9 cellular contexts compared by ENCODE assay signal in the genomic region with DNA sequence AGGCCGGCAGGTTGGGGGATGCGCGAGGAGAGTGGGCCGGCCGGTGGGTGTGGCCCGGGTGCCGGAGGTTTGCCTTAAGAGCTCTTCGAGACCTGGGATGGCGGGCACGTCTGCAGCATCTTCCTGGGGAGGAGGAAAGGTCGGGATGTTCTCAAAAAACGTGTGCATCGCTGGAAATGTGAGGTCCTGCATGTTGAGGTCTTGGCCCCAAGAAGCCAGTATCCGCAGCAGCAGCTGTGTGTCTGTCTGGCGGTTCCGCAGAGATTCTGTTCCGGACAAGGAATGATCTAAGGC. TPM values are rescaled to one million over a fixed set of nuclear protein-coding genes. Genes with fewer than 3 reads are reported as not detected.
DNase-seq lines count a peak whose midpoint lies in the region; ATAC-seq and TF ChIP-seq lines count a peak whose summit lies in the region.
"Had no signal": no experiment of that assay in that cellular context is flagged by ENCODE, and none has a peak within 500 bp of the region (broad histone marks: within the 10 kb centered on the region; RNA-seq: fewer than 3 reads in every experiment).

No MANE protein-coding gene starts in this region.

- no peak overlapping the region for H3K27ac Mint-ChIP-seq in Caco-2 (ENCODE audit: unreplicated experiment)

- H3K27ac ChIP-seq in esophagus muscularis mucosa (replicated peaks in 1 of 4): peak overlapping the region; percentile 92 to 97 (median 96)
- H3K27ac ChIP-seq in prostate gland: peak overlapping the region; percentile 67 to 85
- H3K27ac ChIP-seq in foreskin keratinocyte: no peak overlapping the region
- H3K27ac ChIP-seq: SK-N-MC had no signal

- H3K36me3 Mint-ChIP-seq in Caco-2 (ENCODE audit: insufficient read depth, unreplicated experiment): peaks cover 6% of the 10 kb centered on the region

- CTCF ChIA-PET in Caco-2 (lab: Charles Lee): no interaction called here

- BruUV-seq in Caco-2 (replicated peaks; lab: Mats Ljungman, UMichigan): no TSS peak

- TF ChIP-seq EP300 in esophagus muscularis mucosa (IDR thresholded peaks at IDR 0.05): no peak

- H3K9me3 ChIP-seq in Caco-2 (no peaks in the 10 kb centered on the region), esophagus muscularis mucosa (no peaks in the 10 kb centered on the region), prostate gland (no peaks in the 10 kb centered on the region)

- no peaks in the 10 kb centered on the region for H3K9me3 Mint-ChIP-seq in Caco-2 (ENCODE audit: unreplicated experiment)

- H3K27me3 ChIP-seq in Caco-2 (replicated peaks; ENCODE audit: control insufficient read depth, insufficient read depth, low read length) (no peaks in the 10 kb centered on the region; the same call in 1 of the 2 replicates), esophagus muscularis mucosa (no peaks in the 10 kb centered on the region), prostate gland (replicated peaks; ENCODE audit: insufficient read depth) (no peaks in the 10 kb centered on the region), foreskin keratinocyte (peaks cover 60% of the 10 kb centered on the region)

- TF ChIP-seq POLR2A in esophagus muscularis mucosa (IDR thresholded peaks at IDR 0.05; ENCODE audit: low read depth): no peak
- no peak for TF ChIP-seq POLR2A in prostate gland (IDR thresholded peaks at IDR 0.05)

- WGBS in esophagus muscularis mucosa: 2% methylated on average over 13 of the region's 17 CpGs
- 1% methylated on average over 17 of the region's 17 CpGs for WGBS in prostate gland

- no peak overlapping the region for H3K4me3 ChIP-seq in Caco-2 (ENCODE audit: low read depth, low read length)
- H3K4me3 ChIP-seq in esophagus muscularis mucosa: peak overlapping the region; percentile 76 to 88 (median 79)
- peak overlapping the region; percentile 45 to 51 for H3K4me3 ChIP-seq in prostate gland
- H3K4me3 ChIP-seq: SK-N-MC had no signal

- H3K36me3 ChIP-seq in Caco-2 (ENCODE audit: control insufficient read depth, insufficient read depth, low read length): no peaks in the 10 kb centered on the region
- H3K36me3 ChIP-seq in esophagus muscularis mucosa: no peaks in the 10 kb centered on the region
- H3K36me3 ChIP-seq in prostate gland: no peaks in the 10 kb centered on the region

- POLR2A ChIA-PET in Caco-2 (lab: Charles Lee): no interaction called here

- TF ChIP-seq CTCF in Caco-2 (IDR thresholded peaks at IDR 0.05; ENCODE audit: insufficient read depth in 1 of 2, low read depth in 1 of 2, low read length in 1 of 2, severe bottlenecking in 1 of 2, unreplicated experiment in 1 of 2): no peak
- TF ChIP-seq CTCF in esophagus muscularis mucosa (IDR thresholded peaks at IDR 0.05): no peak
- no peak for TF ChIP-seq CTCF in prostate gland (IDR thresholded peaks at IDR 0.05)
- TF ChIP-seq CTCF in foreskin keratinocyte (conservative IDR thresholded peaks at IDR 0.05): no peak
- no peak for TF ChIP-seq CTCF in omental fat pad (IDR thresholded peaks at IDR 0.05)

- intact Hi-C loops in Caco-2 (cut with micrococcal nuclease; ENCODE audit: unreplicated experiment) (no loop called here), esophagus muscularis mucosa (cut with DNase I) (loop anchor here (5.0 kb wide), 1 partner anchor 37 kb away; no protein-coding TSS in a partner anchor), prostate gland (cut with DNase I) (loop anchor here (5.0 kb wide), 3 partner anchors 42 to 137 kb away; no protein-coding TSS in a partner anchor)

- DNase-seq in Caco-2: no peak
- DNase-seq in RPMI7951 (ENCODE audit: low read depth): peak; percentile 15
- DNase-seq in esophagus muscularis mucosa (ENCODE audit: extremely low spot score): no peak
- DNase-seq in prostate gland (ENCODE audit: low spot score): no peak
- DNase-seq in foreskin keratinocyte: no peak
- no peak for DNase-seq in omental fat pad (ENCODE audit: low spot score)
- no peak for DNase-seq in NK-92 treated with Interleukin-12 subunit alpha and Interleukin-12 subunit beta, amount 100 ng/mL, for 24 hours (lab: John Stamatoyannopoulos, UW)

- H3K4me3 Mint-ChIP-seq in Caco-2 (ENCODE audit: unreplicated experiment): peak overlapping the region; percentile 17

- H3K27me3 Mint-ChIP-seq in Caco-2 (ENCODE audit: insufficient read depth, unreplicated experiment): peaks cover 14% of the 10 kb centered on the region

- no peak for ATAC-seq in foreskin keratinocyte
- ATAC-seq in omental fat pad (ENCODE audit: low FRiP score): no peak
- no peak for ATAC-seq in HG03139 (IDR thresholded peaks at IDR 0.05; ENCODE audit: unreplicated experiment)

- H3K4me1 ChIP-seq in Caco-2: peaks cover 7% of the 10 kb centered on the region
- peaks cover 50 to 83% (median 74%) of the 10 kb centered on the region in 4 donors for H3K4me1 ChIP-seq in esophagus muscularis mucosa
- peaks cover 4% of the 10 kb centered on the region for H3K4me1 ChIP-seq in prostate gland (replicated peaks)
- no peaks in the 10 kb centered on the region for H3K4me1 ChIP-seq in foreskin keratinocyte

- peaks cover 12% of the 10 kb centered on the region for H3K4me1 Mint-ChIP-seq in Caco-2 (ENCODE audit: low read depth, unreplicated experiment)

RNA-seq across cellular contexts. Expression of a gene that starts 1.4 kb away (rescaled TPM):
- total RNA-seq in Caco-2 (2022) (63.5 and 64.7 TPM in 2 replicates), esophagus muscularis mucosa (10 to 100 TPM; 21.9 to 57.0 (median 37.5) TPM), prostate gland (10 to 100 TPM; 17.1 to 26.6 TPM), foreskin keratinocyte (12.1 and 12.9 TPM in 2 replicates), omental fat pad (10 to 100 TPM in 2 of 4 donors, 1 to 10 TPM in 2; 6.3 to 41.6 (median 13.0) TPM)
- 6.9 and 7.1 TPM in 2 replicates for total RNA-seq in RPMI7951 (2014; rRNA removed; shearing (Covaris generic))
- 1.2 and 1.6 TPM in 2 replicates for polyA plus RNA-seq in foreskin keratinocyte
